In the genomic region with DNA sequence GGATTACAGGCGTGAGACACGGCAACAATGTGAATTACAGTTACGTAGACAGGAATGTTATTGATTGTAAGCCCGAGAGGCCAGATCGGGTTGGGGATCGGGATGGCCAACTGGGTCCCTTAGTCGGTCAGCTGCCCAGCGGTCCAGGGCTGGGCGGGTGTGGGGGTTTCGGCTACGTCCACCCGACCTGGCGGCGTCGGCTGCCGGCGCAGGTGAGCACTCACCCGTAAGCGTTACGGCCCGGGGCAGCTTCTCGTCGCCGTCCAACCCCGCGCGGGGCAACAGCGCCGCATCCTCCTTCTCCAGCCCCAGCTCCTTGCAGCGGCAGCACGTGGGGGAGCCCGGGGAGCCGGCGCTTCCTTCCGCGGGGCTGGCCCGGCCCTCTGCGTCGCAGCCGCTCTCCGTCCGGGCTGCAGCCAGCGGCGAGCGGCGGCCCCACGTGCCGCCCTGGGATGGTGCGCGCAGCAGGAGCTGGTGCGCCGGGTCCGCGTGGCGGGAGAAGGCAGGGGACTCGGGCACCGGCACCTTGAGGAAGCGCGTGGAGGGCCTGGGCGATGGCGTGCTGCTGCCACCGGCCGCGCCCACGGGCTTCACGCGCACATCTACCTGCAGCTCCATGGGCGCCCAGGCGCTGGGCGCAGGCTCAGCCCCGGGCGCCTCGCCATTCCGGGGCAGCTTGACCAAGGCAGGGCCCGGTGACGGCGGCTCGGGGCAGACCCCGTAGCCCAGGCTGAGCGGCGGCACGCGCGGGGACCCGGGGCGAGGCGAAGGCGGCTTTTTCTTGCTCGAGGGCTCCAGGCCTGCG, we compare ENCODE assay signal across 9 cellular contexts. TPM values are rescaled to one million over a fixed set of nuclear protein-coding genes. Genes with fewer than 3 reads are reported as not detected.
A peak's percentile ranks its signal among the peaks of the same experiment; 100 is the strongest.
DNase-seq lines count a peak whose midpoint lies in the region; ATAC-seq and TF ChIP-seq lines count a peak whose summit lies in the region.
"Had no signal": no experiment of that assay in that cellular context is flagged by ENCODE, and none has a peak within 500 bp of the region (broad histone marks: within the 10 kb centered on the region; RNA-seq: fewer than 3 reads in every experiment).

No MANE protein-coding gene starts in this region.

- H3K9me3 ChIP-seq in PC-9 (ENCODE audit: insufficient read depth, low read depth) (no peaks in the 10 kb centered on the region), endodermal cell (ENCODE audit: control insufficient read depth, low read length) (no peaks in the 10 kb centered on the region)

- no peak overlapping the region for H3K9ac ChIP-seq in endodermal cell (ENCODE audit: extremely low read depth, low read length, poor library complexity, severe bottlenecking)
- H3K9ac ChIP-seq: KMS-11 had no signal

- CTCF ChIA-PET in PC-9 (lab: Charles Lee), result no interaction called here

- peaks cover 41% of the 10 kb centered on the region for H3K27me3 Mint-ChIP-seq in endodermal cell (ENCODE audit: insufficient read depth)
- peaks cover 84% of the 10 kb centered on the region for H3K27me3 Mint-ChIP-seq in nephron (ENCODE audit: low read depth)
- peaks cover 52% of the 10 kb centered on the region for H3K27me3 Mint-ChIP-seq in HFFc6 (ENCODE audit: insufficient read depth)

- DNase-seq in D341Med (ENCODE audit: low spot score) (peak; percentile 75), PC-9 (no peak), endodermal cell (peak; percentile 86), NK-92 (lab: John Stamatoyannopoulos, UW; ENCODE audit: unreplicated experiment) (no peak), HFFc6 (no peak)

- peak; percentile 28 for ATAC-seq in GM21737 (IDR thresholded peaks at IDR 0.05; ENCODE audit: unreplicated experiment)
- no peak for ATAC-seq in HG03196 (IDR thresholded peaks at IDR 0.05; ENCODE audit: unreplicated experiment)

- peak overlapping the region; percentile 56 for H3K4me3 Mint-ChIP-seq in endodermal cell
- H3K4me3 Mint-ChIP-seq in nephron, result peak overlapping the region; percentile 50 to 72 (median 59)
- H3K4me3 Mint-ChIP-seq in HFFc6, result no peak overlapping the region

- TF ChIP-seq CTCF in PC-9 (conservative IDR thresholded peaks at IDR 0.05), result no peak
- TF ChIP-seq CTCF in endodermal cell (conservative IDR thresholded peaks at IDR 0.05), result no peak
- no peak for TF ChIP-seq CTCF in nephron (IDR thresholded peaks at IDR 0.05; ENCODE audit: unreplicated experiment in 3 of 3)
- TF ChIP-seq CTCF in HFFc6 (IDR thresholded peaks at IDR 0.05), result no peak

- intact Hi-C loops in PC-9 (cut with micrococcal nuclease; ENCODE audit: unreplicated experiment), result no loop called here

- H3K4me1 ChIP-seq in PC-9 (replicated peaks; ENCODE audit: insufficient read depth) (no peaks in the 10 kb centered on the region), endodermal cell (ENCODE audit: control insufficient read depth, insufficient read depth, low read length) (no peaks in the 10 kb centered on the region)

- BruUV-seq in PC-9 (replicated peaks; lab: Mats Ljungman, UMichigan), result no TSS peak

- no peaks in the 10 kb centered on the region for H4K20me1 ChIP-seq in PC-9 (ENCODE audit: insufficient read depth)

- H3K9me3 Mint-ChIP-seq in endodermal cell (no peaks in the 10 kb centered on the region), nephron (no peaks in the 10 kb centered on the region), HFFc6 (no peaks in the 10 kb centered on the region)

- POLR2A ChIA-PET in PC-9 (lab: Charles Lee; ENCODE audit: unreplicated experiment), result no interaction called here

- no peaks in the 10 kb centered on the region for H3F3A ChIP-seq in PC-9 (ENCODE audit: insufficient read depth, low read depth)

- no peak overlapping the region for H3K27ac Mint-ChIP-seq in endodermal cell
- no peak overlapping the region for H3K27ac Mint-ChIP-seq in nephron
- no peak overlapping the region for H3K27ac Mint-ChIP-seq in HFFc6

- no peak overlapping the region for H3K4me3 ChIP-seq in PC-9
- peak overlapping the region; percentile 73 for H3K4me3 ChIP-seq in endodermal cell (ENCODE audit: low read length)

- H3K27ac ChIP-seq in PC-9, result no peak overlapping the region
- no peak overlapping the region for H3K27ac ChIP-seq in endodermal cell (ENCODE audit: low read depth, low read length)
- H3K27ac ChIP-seq: KMS-11 had no signal

- H3K4me1 Mint-ChIP-seq in endodermal cell (no peaks in the 10 kb centered on the region), nephron (no peaks in the 10 kb centered on the region), HFFc6 (ENCODE audit: low read depth) (no peaks in the 10 kb centered on the region)

- no peaks in the 10 kb centered on the region for H3K27me3 ChIP-seq in PC-9 (ENCODE audit: insufficient read depth, low read depth)
- peaks cover 39% of the 10 kb centered on the region for H3K27me3 ChIP-seq in endodermal cell (ENCODE audit: control insufficient read depth, insufficient read depth, low read length, poor library complexity, severe bottlenecking)

- H2AFZ ChIP-seq in PC-9, result no peak overlapping the region

- H3K36me3 Mint-ChIP-seq in endodermal cell (ENCODE audit: low read depth) (peaks cover 2% of the 10 kb centered on the region), nephron (ENCODE audit: low read depth) (no peaks in the 10 kb centered on the region), HFFc6 (ENCODE audit: low read depth) (no peaks in the 10 kb centered on the region)

- peak overlapping the region; percentile 52; the same call in 1 of the 2 replicates for H3K4me2 ChIP-seq in PC-9
- H3K4me2 ChIP-seq: KMS-11 had no signal

- H3K36me3 ChIP-seq in PC-9 (ENCODE audit: low read depth) (no peaks in the 10 kb centered on the region), endodermal cell (ENCODE audit: control insufficient read depth, insufficient read depth, low read length) (no peaks in the 10 kb centered on the region)

- 5 to 8% methylated on average over 23 to 90 of the region's 90 CpGs for WGBS in endodermal cell (ENCODE audit: insufficient coverage in 1 of 2, insufficient read length in 1 of 2), 2 experiments

- no peaks in the 10 kb centered on the region for H3K9me2 ChIP-seq in PC-9 (ENCODE audit: insufficient read depth)

- H3K79me2 ChIP-seq in PC-9 (ENCODE audit: low read depth), result no peaks in the 10 kb centered on the region

RNA-seq across cellular contexts. Expression of gene KLRG2, which starts 0.6 kb away (rescaled TPM):
- total RNA-seq in PC-9 (2021) (0.37 and 0.48 TPM in 2 replicates), endodermal cell (1 to 10 TPM; 1.9 to 4.2 TPM)
- polyA plus RNA-seq in endodermal cell (2013, experiment 1 of 2), result 0.89 TPM
- 0.83 TPM for polyA plus RNA-seq in endodermal cell (2013, experiment 2 of 2)
- total RNA-seq in HFFc6 (2021; fragmentation: NEBNext Ultra II Directional; extraction: Animal tissue kit (Norgen Biotek cat#: 25700)), result not detected

RNA-seq across cellular contexts. Expression of gene CLEC2L, which starts 40.6 kb away (rescaled TPM):
- total RNA-seq in PC-9 (2021), result not detected in 2 replicates
- total RNA-seq in endodermal cell, result 1 to 10 TPM; 1.2 to 1.5 TPM
- 0.61 TPM for polyA plus RNA-seq in endodermal cell (2013, experiment 1 of 2)
- 0.41 TPM for polyA plus RNA-seq in endodermal cell (2013, experiment 2 of 2)
- not detected for total RNA-seq in HFFc6 (2021; fragmentation: NEBNext Ultra II Directional; extraction: Animal tissue kit (Norgen Biotek cat#: 25700))

Comparison
In these comparisons a context has a peak if more than half of its experiments do, and no peak if none do; other contexts are left out.
1. DNase-seq: peak in D341Med (single experiment) and endodermal cell (single experiment); none in PC-9 (0 of 2), NK-92 (single experiment) and HFFc6 (single experiment).